Comparison of ENCODE assay signal across 11 cellular contexts in the genomic region with DNA sequence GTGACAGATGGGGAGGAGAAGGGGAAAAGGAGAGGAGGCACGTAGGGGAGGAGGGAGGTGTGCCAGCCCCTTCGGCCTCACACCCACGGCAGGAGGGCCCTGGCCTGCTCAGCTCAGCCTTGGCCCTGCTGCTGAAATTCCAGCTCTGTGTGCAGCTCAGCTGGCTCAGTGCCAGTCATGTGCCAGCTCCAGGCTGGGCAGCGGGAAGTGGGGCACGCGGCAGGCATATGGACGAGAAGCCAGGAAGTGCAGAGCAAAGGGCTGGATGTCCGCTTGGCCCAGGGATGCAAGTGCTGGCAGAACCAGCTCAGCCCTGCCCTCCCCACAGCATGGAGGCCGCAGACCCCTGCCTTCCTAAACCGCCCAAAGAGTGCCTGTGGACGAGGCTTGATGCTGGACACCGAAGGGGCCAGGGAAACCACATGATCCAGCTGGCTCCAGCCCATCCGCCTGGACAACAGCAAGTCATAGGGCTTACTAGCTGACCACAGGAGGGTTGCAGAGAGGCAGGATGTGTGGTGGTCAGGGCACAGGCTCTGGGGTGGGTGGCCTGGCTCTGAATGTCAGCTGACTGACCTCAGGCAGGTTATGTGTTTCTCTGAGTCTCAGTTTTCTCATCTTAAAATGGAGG.
DNase-seq lines count a peak whose midpoint lies in the region; ATAC-seq and TF ChIP-seq lines count a peak whose summit lies in the region.
"Had no signal": no experiment of that assay in that cellular context is flagged by ENCODE, and none has a peak within 500 bp of the region (broad histone marks: within the 10 kb centered on the region; RNA-seq: fewer than 3 reads in every experiment).

No MANE protein-coding gene starts in this region.

- H3K4me1 Mint-ChIP-seq in activated T-cell treated with anti-CD3 and anti-CD28 coated beads, Interleukin-2, amount 50 U/mL, for 24 hours (ENCODE audit: low read depth): peaks cover 84% of the 10 kb centered on the region

- no peaks in the 10 kb centered on the region for H3K27me3 ChIP-seq in upper lobe of left lung

- peaks cover 18 to 48% (median 27%) of the 10 kb centered on the region in 4 donors for H3K4me1 ChIP-seq in upper lobe of left lung
- H3K4me1 ChIP-seq: Caco-2 had no signal

- H3K27ac Mint-ChIP-seq in activated T-cell treated with anti-CD3 and anti-CD28 coated beads, Interleukin-2, amount 50 U/mL, for 24 hours: peak overlapping the region; percentile 65

- H3K36me3 ChIP-seq in upper lobe of left lung: no peaks in the 10 kb centered on the region

- no peaks in the 10 kb centered on the region for H3K9me3 ChIP-seq in upper lobe of left lung
- H3K9me3 ChIP-seq: Caco-2 had no signal

- H3K4me3 ChIP-seq in upper lobe of left lung: no peak overlapping the region

- TF ChIP-seq CTCF in upper lobe of left lung (IDR thresholded peaks at IDR 0.05): no peak

- TF ChIP-seq POLR2A in upper lobe of left lung (IDR thresholded peaks at IDR 0.05): no peak

- H3K27ac ChIP-seq in angular gyrus (ENCODE audit: low read depth, low read length) (peak overlapping the region; percentile 71), upper lobe of left lung (no peak overlapping the region)

- no peak for TF ChIP-seq EP300 in upper lobe of left lung (IDR thresholded peaks at IDR 0.05)

- no peaks in the 10 kb centered on the region for H3K9me3 Mint-ChIP-seq in activated T-cell treated with anti-CD3 and anti-CD28 coated beads, Interleukin-2, amount 50 U/mL, for 24 hours

- no peaks in the 10 kb centered on the region for H3K27me3 Mint-ChIP-seq in activated T-cell treated with anti-CD3 and anti-CD28 coated beads, Interleukin-2, amount 50 U/mL, for 24 hours

- WGBS in upper lobe of left lung, 2 donors: 30 to 49% methylated on average over 6 to 13 of the region's 13 CpGs

- peaks cover 6% of the 10 kb centered on the region for H3K36me3 Mint-ChIP-seq in activated T-cell treated with anti-CD3 and anti-CD28 coated beads, Interleukin-2, amount 50 U/mL, for 24 hours (ENCODE audit: low read depth)

- no peak for DNase-seq in activated T-cell treated with anti-CD3 and anti-CD28 coated beads, Interleukin-2, amount 50 U/mL, for 24 hours
- DNase-seq in activated T-cell treated with anti-CD3 and anti-CD28 coated beads, Interleukin-2, amount 50 U/mL, for 1 hour: no peak
- DNase-seq in left lobe of liver (ENCODE audit: low spot score) (peak; percentile 89), upper lobe of left lung (peak; percentile 70 to 81), putamen (ENCODE audit: low spot score) (no peak), ecto neural progenitor cell (ENCODE audit: low spot score) (no peak)
- DNase-seq: activated T-cell treated with anti-CD3 and anti-CD28 coated beads for 4 hours, Caco-2, NCI-H187 treated with DMSO at 0.1 percent for 48 hours had no signal

- no peak overlapping the region for H3K4me3 Mint-ChIP-seq in activated T-cell treated with anti-CD3 and anti-CD28 coated beads, Interleukin-2, amount 50 U/mL, for 24 hours

- ATAC-seq in left lobe of liver: peak; percentile 75
- ATAC-seq in upper lobe of left lung (ENCODE audit: low FRiP score in 2 of 2): peak in 1 of 2 donors; percentile 23
- no peak for ATAC-seq in HG03097 (IDR thresholded peaks at IDR 0.05; ENCODE audit: low FRiP score, unreplicated experiment)

Comparison
In these comparisons a context has a peak if more than half of its experiments do, and no peak if none do; other contexts are left out.
1. DNase-seq: peak in left lobe of liver (single experiment) and upper lobe of left lung (2 of 2); none in activated T-cell treated with anti-CD3 and anti-CD28 coated beads, Interleukin-2, amount 50 U/mL, for 24 hours (single experiment), activated T-cell treated with anti-CD3 and anti-CD28 coated beads, Interleukin-2, amount 50 U/mL, for 1 hour (single experiment), putamen (single experiment) and ecto neural progenitor cell (single experiment).